Comparison of ENCODE assay signal across 1 cellular context in genomic region chr17:63600569-63601438, GRCh38.
TF ChIP-seq lines count a peak whose summit lies in the region.

TSS of gene TACO1 (plus strand) at chr17:63600895. CDS start at chr17:63601084, 189 bp downstream.

TF ChIP-seq in HepG2, 621 proteins besides CTCF, POLR2A, EP300 and RAD21 (continued from another document and continues in another):
- TF ChIP-seq ZNF800 (CRISPR knock-in tag; IDR thresholded peaks at IDR 0.05), result peak; percentile 78
- TF ChIP-seq HDAC6 (IDR thresholded peaks at IDR 0.05; ENCODE audit: low read depth, low read length), result no peak
- TF ChIP-seq ZNF678 (CRISPR knock-in tag; IDR thresholded peaks at IDR 0.05), result 0 out of 2 replicates have a peak, but pooled peaks have one; percentile 10
- TF ChIP-seq TEAD3 (CRISPR knock-in tag; optimal IDR thresholded peaks at IDR 0.05; ENCODE audit: borderline replicate concordance), result peak; percentile 88
- TF ChIP-seq LRRFIP1 (CRISPR knock-in tag; conservative IDR thresholded peaks at IDR 0.05), result peak; percentile 82; the same call in 1 of the 2 replicates
- peak; percentile 97 for TF ChIP-seq ZNF766 (CRISPR knock-in tag; IDR thresholded peaks at IDR 0.05; ENCODE audit: borderline replicate concordance)
- peak; percentile 94 for TF ChIP-seq PHF5A (CRISPR knock-in tag; IDR thresholded peaks at IDR 0.05; ENCODE audit: low read depth, unreplicated experiment)
- peak; percentile 96 for TF ChIP-seq ZSCAN21 (CRISPR knock-in tag; IDR thresholded peaks at IDR 0.05; ENCODE audit: borderline replicate concordance)
- TF ChIP-seq TAF15 (IDR thresholded peaks at IDR 0.05; ENCODE audit: low read depth, low read length, poor library complexity, severe bottlenecking), result no peak
- TF ChIP-seq ELF4 (CRISPR knock-in tag; IDR thresholded peaks at IDR 0.05; ENCODE audit: borderline replicate concordance), result no peak; the same call in 1 of the 2 replicates
- no peak for TF ChIP-seq KDM6A (CRISPR knock-in tag; IDR thresholded peaks at IDR 0.05; ENCODE audit: low read depth)
- no peak for TF ChIP-seq FOXO4 (CRISPR knock-in tag; conservative IDR thresholded peaks at IDR 0.05)
- TF ChIP-seq ZNF431 (CRISPR knock-in tag; IDR thresholded peaks at IDR 0.05; ENCODE audit: borderline replicate concordance, low read depth), result peak; percentile 62; the same call in 1 of the 2 replicates
- peak; percentile 93; the same call in 1 of the 2 replicates for TF ChIP-seq MXD1 (CRISPR knock-in tag; IDR thresholded peaks at IDR 0.05)
- TF ChIP-seq HES4 (CRISPR knock-in tag; IDR thresholded peaks at IDR 0.05; ENCODE audit: borderline replicate concordance), result peak; percentile 88; the same call in 1 of the 2 replicates
- TF ChIP-seq FOXP1 (IDR thresholded peaks at IDR 0.05), result peak; percentile 56; the same call in 1 of the 2 replicates
- TF ChIP-seq FOXP1 (CRISPR knock-in tag; IDR thresholded peaks at IDR 0.05), result peak; percentile 80
- peak; percentile 86 for TF ChIP-seq ETV5 (CRISPR knock-in tag; IDR thresholded peaks at IDR 0.05; ENCODE audit: borderline replicate concordance)
- TF ChIP-seq RNF2 (conservative IDR thresholded peaks at IDR 0.05; ENCODE audit: low read depth), result peak; percentile 75; the same call in 1 of the 2 replicates
- no peak; the same call in 1 of the 2 replicates for TF ChIP-seq ZNF44 (CRISPR knock-in tag; IDR thresholded peaks at IDR 0.05)
- TF ChIP-seq TBX2 (CRISPR knock-in tag; IDR thresholded peaks at IDR 0.05; ENCODE audit: borderline replicate concordance), result peak; percentile 90
- 0 out of 2 replicates have a peak, but pooled peaks have one; percentile 85 for TF ChIP-seq MLXIP (CRISPR knock-in tag; IDR thresholded peaks at IDR 0.05; ENCODE audit: borderline replicate concordance)
- 0 out of 2 replicates have a peak, but pooled peaks have one; percentile 39 for TF ChIP-seq ZNF569 (CRISPR knock-in tag; IDR thresholded peaks at IDR 0.05; ENCODE audit: borderline replicate concordance)
- TF ChIP-seq SCMH1 (CRISPR knock-in tag; IDR thresholded peaks at IDR 0.05; ENCODE audit: borderline replicate concordance), result no peak
- TF ChIP-seq MTF2 (CRISPR knock-in tag; IDR thresholded peaks at IDR 0.05; ENCODE audit: borderline replicate concordance), result peak; percentile 88; the same call in 1 of the 2 replicates
- TF ChIP-seq ZNF576 (CRISPR knock-in tag; IDR thresholded peaks at IDR 0.05), result no peak
- peak; percentile 71; the same call in 1 of the 2 replicates for TF ChIP-seq RNF219 (CRISPR knock-in tag; IDR thresholded peaks at IDR 0.05)
- TF ChIP-seq MEIS1 (CRISPR knock-in tag; IDR thresholded peaks at IDR 0.05; ENCODE audit: borderline replicate concordance), result no peak
- TF ChIP-seq ARNTL (CRISPR knock-in tag; IDR thresholded peaks at IDR 0.05), result peak; percentile 75; the same call in 1 of the 2 replicates
- peak; percentile 85 for TF ChIP-seq NFKBIZ (CRISPR knock-in tag; IDR thresholded peaks at IDR 0.05)
- TF ChIP-seq ZNF83 (CRISPR knock-in tag; IDR thresholded peaks at IDR 0.05; ENCODE audit: borderline replicate concordance), result peak; percentile 87; the same call in 1 of the 2 replicates
- peak; percentile 64; the same call in 1 of the 2 replicates for TF ChIP-seq RCOR2 (CRISPR knock-in tag; IDR thresholded peaks at IDR 0.05)
- peak; percentile 75 for TF ChIP-seq CREM (IDR thresholded peaks at IDR 0.05)
- 0 out of 2 replicates have a peak, but pooled peaks have one; percentile 18 for TF ChIP-seq CREM (CRISPR knock-in tag; IDR thresholded peaks at IDR 0.05)
- TF ChIP-seq FUBP1 (CRISPR knock-in tag; IDR thresholded peaks at IDR 0.05; ENCODE audit: borderline replicate concordance), result peak; percentile 100
- 0 out of 2 replicates have a peak, but pooled peaks have one; percentile 86 for TF ChIP-seq SMAD1 (CRISPR knock-in tag; IDR thresholded peaks at IDR 0.05; ENCODE audit: borderline replicate concordance, low read depth)
- no peak; the same call in 1 of the 2 replicates for TF ChIP-seq TOPORS (CRISPR knock-in tag; IDR thresholded peaks at IDR 0.05)
- no peak for TF ChIP-seq ZBTB7A (CRISPR knock-in tag; IDR thresholded peaks at IDR 0.05)
- peak; percentile 33; the same call in 1 of the 2 replicates for TF ChIP-seq IRX3 (CRISPR knock-in tag; IDR thresholded peaks at IDR 0.05; ENCODE audit: borderline replicate concordance, low read depth)
- peak; percentile 99 for TF ChIP-seq AHR (CRISPR knock-in tag; IDR thresholded peaks at IDR 0.05)
- peak; percentile 66 for TF ChIP-seq ZNF143 (CRISPR knock-in tag; IDR thresholded peaks at IDR 0.05)
- peak; percentile 97 for TF ChIP-seq RBM39 (IDR thresholded peaks at IDR 0.05; ENCODE audit: low read depth, low read length, poor library complexity, severe bottlenecking)
- TF ChIP-seq PPARG (CRISPR knock-in tag; conservative IDR thresholded peaks at IDR 0.05), result peak; percentile 83
- TF ChIP-seq JARID2 (CRISPR knock-in tag; IDR thresholded peaks at IDR 0.05; ENCODE audit: insufficient replicate concordance), result peak; percentile 60
- TF ChIP-seq SYNCRIP (IDR thresholded peaks at IDR 0.05; ENCODE audit: insufficient read depth, low read depth, low read length), result no peak
- no peak for TF ChIP-seq U2AF2 (IDR thresholded peaks at IDR 0.05; ENCODE audit: low read depth, low read length)
- TF ChIP-seq ISL2 (CRISPR knock-in tag; IDR thresholded peaks at IDR 0.05), result peak; percentile 90
- peak; percentile 79; the same call in 1 of the 2 replicates for TF ChIP-seq KLF6 (CRISPR knock-in tag; IDR thresholded peaks at IDR 0.05)
- TF ChIP-seq UBTF (CRISPR knock-in tag; IDR thresholded peaks at IDR 0.05), result peak; percentile 97
- peak; percentile 81 for TF ChIP-seq BHLHE40 (IDR thresholded peaks at IDR 0.05; ENCODE audit: low read length)
